Comparison of ENCODE assay signal across 10 cellular contexts in the genomic region with DNA sequence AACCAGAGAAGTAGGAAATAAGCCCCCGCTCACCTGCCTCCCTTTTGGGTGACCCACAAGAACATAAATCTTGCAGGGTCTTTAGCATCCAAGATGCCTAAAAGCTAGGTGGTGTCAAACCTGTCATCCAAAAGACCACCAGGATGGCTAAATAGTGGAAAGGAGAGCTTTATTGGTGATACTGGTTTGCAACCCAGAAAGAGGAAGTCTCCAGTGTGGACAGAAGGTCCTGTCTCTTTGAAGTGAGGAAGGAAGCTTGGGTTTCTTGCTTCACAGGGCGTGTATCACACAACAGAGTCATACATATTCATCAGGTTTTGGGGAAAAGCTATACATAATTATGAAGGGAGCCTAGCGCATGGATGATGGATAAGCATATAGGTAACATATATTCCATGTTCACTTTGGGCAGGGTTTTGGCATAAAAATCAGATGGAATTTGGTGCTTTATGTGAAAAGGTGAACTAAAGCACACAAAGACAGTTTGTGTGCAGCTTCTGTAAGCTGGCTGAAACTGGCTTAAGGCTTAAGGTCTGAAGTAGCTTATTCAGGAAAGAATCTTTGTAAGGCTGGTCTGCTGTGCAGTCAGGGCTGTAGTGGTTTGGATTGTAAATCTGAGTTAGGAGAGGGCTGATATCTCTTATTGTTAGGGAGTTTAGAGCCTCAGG.
A peak's percentile ranks its signal among the peaks of the same experiment; 100 is the strongest.
DNase-seq lines count a peak whose midpoint lies in the region; ATAC-seq and TF ChIP-seq lines count a peak whose summit lies in the region.
"Had no signal": no experiment of that assay in that cellular context is flagged by ENCODE, and none has a peak within 500 bp of the region (broad histone marks: within the 10 kb centered on the region; RNA-seq: fewer than 3 reads in every experiment).

No MANE protein-coding gene starts in this region.

- H3K36me3 Mint-ChIP-seq in activated T-cell treated with anti-CD3 and anti-CD28 coated beads, Interleukin-2, amount 50 U/mL, for 4 hours (ENCODE audit: insufficient read depth), result no peaks in the 10 kb centered on the region
- no peaks in the 10 kb centered on the region for H3K36me3 Mint-ChIP-seq in stimulated activated effector memory CD8-positive, alpha-beta T cell treated with anti-CD3 and anti-CD28 coated beads, Interleukin-12 subunit alpha, Interleukin-12 subunit beta, amount 100 ng/mL, for 72 hours

- TF ChIP-seq POLR2A in esophagus squamous epithelium (IDR thresholded peaks at IDR 0.05) (peak in 1 of 4 donors; percentile 20), erythroblast (IDR thresholded peaks at IDR 0.05; ENCODE audit: low read length) (no peak)

- peak; percentile 89 for DNase-seq in AML-193 (lab: John Stamatoyannopoulos, UW)
- DNase-seq in amniotic epithelial cell (ENCODE audit: low read depth), result peak; percentile 12
- no peak for DNase-seq in esophagus squamous epithelium (lab: John Stamatoyannopoulos, UW)
- no peak for DNase-seq in erythroblast (lab: John Stamatoyannopoulos, UW)
- no peak for DNase-seq in activated T-cell treated with anti-CD3 and anti-CD28 coated beads, Interleukin-2, amount 50 U/mL, for 4 hours
- DNase-seq in stimulated activated effector memory CD8-positive, alpha-beta T cell treated with anti-CD3 and anti-CD28 coated beads, Interleukin-12 subunit alpha, Interleukin-12 subunit beta, amount 100 ng/mL, for 72 hours (ENCODE audit: low spot score in 2 of 2), result no peak
- DNase-seq: posterior cingulate gyrus had no signal

- no peak overlapping the region for H3K4me3 ChIP-seq in esophagus squamous epithelium

- intact Hi-C loops in esophagus squamous epithelium (cut with DNase I), result no loop called here

- H3K4me1 Mint-ChIP-seq in activated T-cell treated with anti-CD3 and anti-CD28 coated beads, Interleukin-2, amount 50 U/mL, for 4 hours (ENCODE audit: low read depth), result peaks cover 8% of the 10 kb centered on the region
- H3K4me1 Mint-ChIP-seq in stimulated activated effector memory CD8-positive, alpha-beta T cell treated with anti-CD3 and anti-CD28 coated beads, Interleukin-12 subunit alpha, Interleukin-12 subunit beta, amount 100 ng/mL, for 72 hours, result peaks cover 8% of the 10 kb centered on the region

- no peak overlapping the region for H3K27ac Mint-ChIP-seq in stimulated activated effector memory CD8-positive, alpha-beta T cell treated with anti-CD3 and anti-CD28 coated beads, Interleukin-12 subunit alpha, Interleukin-12 subunit beta, amount 100 ng/mL, for 72 hours

- no peak for TF ChIP-seq CTCF in esophagus squamous epithelium (IDR thresholded peaks at IDR 0.05)

- peaks cover 0 to 2% (median 0%) of the 10 kb centered on the region in 4 donors for H3K27me3 ChIP-seq in esophagus squamous epithelium

- no peak overlapping the region for H3K4me3 Mint-ChIP-seq in activated T-cell treated with anti-CD3 and anti-CD28 coated beads, Interleukin-2, amount 50 U/mL, for 4 hours
- H3K4me3 Mint-ChIP-seq in stimulated activated effector memory CD8-positive, alpha-beta T cell treated with anti-CD3 and anti-CD28 coated beads, Interleukin-12 subunit alpha, Interleukin-12 subunit beta, amount 100 ng/mL, for 72 hours, result no peak overlapping the region

- peak; percentile 77 for ATAC-seq in GM19455 (IDR thresholded peaks at IDR 0.05; ENCODE audit: unreplicated experiment)
- ATAC-seq in HG03432 (IDR thresholded peaks at IDR 0.05; ENCODE audit: unreplicated experiment), result peak; percentile 86
- ATAC-seq in activated T-cell treated with anti-CD3 and anti-CD28 coated beads, Interleukin-2, amount 50 U/mL, for 4 hours, result no peak
- no peak for ATAC-seq in stimulated activated effector memory CD8-positive, alpha-beta T cell treated with anti-CD3 and anti-CD28 coated beads, Interleukin-12 subunit alpha, Interleukin-12 subunit beta, amount 100 ng/mL, for 72 hours

- 58 to 59% methylated on average over 2 of the region's 3 CpGs for WGBS in esophagus squamous epithelium, 2 donors

- peaks cover 12% of the 10 kb centered on the region for H3K27me3 Mint-ChIP-seq in activated T-cell treated with anti-CD3 and anti-CD28 coated beads, Interleukin-2, amount 50 U/mL, for 4 hours (ENCODE audit: low read depth)

- peaks cover 6 to 35% (median 8%) of the 10 kb centered on the region in 3 donors for H3K4me1 ChIP-seq in esophagus squamous epithelium

- peak overlapping the region in 1 of 4 donors; percentile 3 for H3K27ac ChIP-seq in esophagus squamous epithelium
- H3K27ac ChIP-seq: C4-2B had no signal

- H3K9me3 Mint-ChIP-seq in activated T-cell treated with anti-CD3 and anti-CD28 coated beads, Interleukin-2, amount 50 U/mL, for 4 hours, result no peaks in the 10 kb centered on the region
- no peaks in the 10 kb centered on the region for H3K9me3 Mint-ChIP-seq in stimulated activated effector memory CD8-positive, alpha-beta T cell treated with anti-CD3 and anti-CD28 coated beads, Interleukin-12 subunit alpha, Interleukin-12 subunit beta, amount 100 ng/mL, for 72 hours

- no peaks in the 10 kb centered on the region for H3K36me3 ChIP-seq in esophagus squamous epithelium

- no peaks in the 10 kb centered on the region for H3K9me3 ChIP-seq in esophagus squamous epithelium

Comparison
In these comparisons a context has a peak if more than half of its experiments do, and no peak if none do; other contexts are left out.
1. DNase-seq: peak in AML-193 (2 of 2) and amniotic epithelial cell (single experiment); none in esophagus squamous epithelium (single experiment), erythroblast (0 of 2), activated T-cell treated with anti-CD3 and anti-CD28 coated beads, Interleukin-2, amount 50 U/mL, for 4 hours (single experiment) and stimulated activated effector memory CD8-positive, alpha-beta T cell treated with anti-CD3 and anti-CD28 coated beads, Interleukin-12 subunit alpha, Interleukin-12 subunit beta, amount 100 ng/mL, for 72 hours (0 of 2).
2. ATAC-seq: peak in GM19455 (single experiment) and HG03432 (single experiment); none in activated T-cell treated with anti-CD3 and anti-CD28 coated beads, Interleukin-2, amount 50 U/mL, for 4 hours (0 of 2) and stimulated activated effector memory CD8-positive, alpha-beta T cell treated with anti-CD3 and anti-CD28 coated beads, Interleukin-12 subunit alpha, Interleukin-12 subunit beta, amount 100 ng/mL, for 72 hours (single experiment).